Comparison of ENCODE assay signal across 2 cellular contexts in the genomic region with DNA sequence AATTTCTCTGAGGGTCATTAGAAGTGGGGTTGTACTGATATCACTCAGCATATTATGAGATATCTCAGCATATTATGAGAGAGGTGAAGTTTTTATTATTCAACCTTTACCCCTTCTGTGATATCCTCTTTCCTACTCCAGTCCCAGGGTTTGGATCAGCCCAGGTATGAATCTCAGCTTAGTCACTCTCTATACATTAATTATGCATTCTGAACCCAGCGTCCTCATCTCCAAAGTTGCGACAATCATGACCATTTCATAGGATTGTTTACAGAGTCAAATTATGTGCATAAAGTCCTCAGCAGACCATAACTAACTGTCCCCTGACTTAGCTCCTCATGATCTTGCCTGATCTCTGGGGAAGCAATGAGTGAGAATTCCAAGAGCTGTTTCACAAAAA.
TF ChIP-seq lines count a peak whose summit lies in the region.

No MANE protein-coding gene starts in this region.

TF ChIP-seq in GM23338, 12 proteins besides CTCF, POLR2A, EP300 and RAD21 (continues in another document):
- no peak for TF ChIP-seq CREB1 (CRISPR knock-in tag; IDR thresholded peaks at IDR 0.05; ENCODE audit: low read depth)
- no peak for TF ChIP-seq NANOG (IDR thresholded peaks at IDR 0.05; ENCODE audit: borderline replicate concordance)
- TF ChIP-seq ZNF331 (CRISPR knock-in tag; IDR thresholded peaks at IDR 0.05; ENCODE audit: low read depth): no peak
- TF ChIP-seq STAT1 (IDR thresholded peaks at IDR 0.05; ENCODE audit: unreplicated experiment): no peak
- TF ChIP-seq JUNB (IDR thresholded peaks at IDR 0.05; ENCODE audit: unreplicated experiment): no peak
- TF ChIP-seq, protein P1, sequence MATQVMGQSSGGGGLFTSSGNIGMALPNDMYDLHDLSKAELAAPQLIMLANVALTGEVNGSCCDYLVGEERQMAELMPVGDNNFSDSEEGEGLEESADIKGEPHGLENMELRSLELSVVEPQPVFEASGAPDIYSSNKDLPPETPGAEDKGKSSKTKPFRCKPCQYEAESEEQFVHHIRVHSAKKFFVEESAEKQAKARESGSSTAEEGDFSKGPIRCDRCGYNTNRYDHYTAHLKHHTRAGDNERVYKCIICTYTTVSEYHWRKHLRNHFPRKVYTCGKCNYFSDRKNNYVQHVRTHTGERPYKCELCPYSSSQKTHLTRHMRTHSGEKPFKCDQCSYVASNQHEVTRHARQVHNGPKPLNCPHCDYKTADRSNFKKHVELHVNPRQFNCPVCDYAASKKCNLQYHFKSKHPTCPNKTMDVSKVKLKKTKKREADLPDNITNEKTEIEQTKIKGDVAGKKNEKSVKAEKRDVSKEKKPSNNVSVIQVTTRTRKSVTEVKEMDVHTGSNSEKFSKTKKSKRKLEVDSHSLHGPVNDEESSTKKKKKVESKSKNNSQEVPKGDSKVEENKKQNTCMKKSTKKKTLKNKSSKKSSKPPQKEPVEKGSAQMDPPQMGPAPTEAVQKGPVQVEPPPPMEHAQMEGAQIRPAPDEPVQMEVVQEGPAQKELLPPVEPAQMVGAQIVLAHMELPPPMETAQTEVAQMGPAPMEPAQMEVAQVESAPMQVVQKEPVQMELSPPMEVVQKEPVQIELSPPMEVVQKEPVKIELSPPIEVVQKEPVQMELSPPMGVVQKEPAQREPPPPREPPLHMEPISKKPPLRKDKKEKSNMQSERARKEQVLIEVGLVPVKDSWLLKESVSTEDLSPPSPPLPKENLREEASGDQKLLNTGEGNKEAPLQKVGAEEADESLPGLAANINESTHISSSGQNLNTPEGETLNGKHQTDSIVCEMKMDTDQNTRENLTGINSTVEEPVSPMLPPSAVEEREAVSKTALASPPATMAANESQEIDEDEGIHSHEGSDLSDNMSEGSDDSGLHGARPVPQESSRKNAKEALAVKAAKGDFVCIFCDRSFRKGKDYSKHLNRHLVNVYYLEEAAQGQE (IDR thresholded peaks at IDR 0.05; ENCODE audit: unreplicated experiment): no peak
- TF ChIP-seq EZH2 (IDR thresholded peaks at IDR 0.05; ENCODE audit: low read depth, unreplicated experiment): no peak
- no peak for TF ChIP-seq ZNF462 (CRISPR knock-in tag; IDR thresholded peaks at IDR 0.05)
- no peak for TF ChIP-seq POLR2AphosphoS5 (IDR thresholded peaks at IDR 0.05; ENCODE audit: low read depth)
- TF ChIP-seq, protein P2, sequence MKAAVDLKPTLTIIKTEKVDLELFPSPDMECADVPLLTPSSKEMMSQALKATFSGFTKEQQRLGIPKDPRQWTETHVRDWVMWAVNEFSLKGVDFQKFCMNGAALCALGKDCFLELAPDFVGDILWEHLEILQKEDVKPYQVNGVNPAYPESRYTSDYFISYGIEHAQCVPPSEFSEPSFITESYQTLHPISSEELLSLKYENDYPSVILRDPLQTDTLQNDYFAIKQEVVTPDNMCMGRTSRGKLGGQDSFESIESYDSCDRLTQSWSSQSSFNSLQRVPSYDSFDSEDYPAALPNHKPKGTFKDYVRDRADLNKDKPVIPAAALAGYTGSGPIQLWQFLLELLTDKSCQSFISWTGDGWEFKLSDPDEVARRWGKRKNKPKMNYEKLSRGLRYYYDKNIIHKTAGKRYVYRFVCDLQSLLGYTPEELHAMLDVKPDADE (IDR thresholded peaks at IDR 0.05): no peak

TF ChIP-seq in H1, 55 proteins besides CTCF, POLR2A, EP300 and RAD21:
- TF ChIP-seq GABPA (IDR thresholded peaks at IDR 0.05; ENCODE audit: borderline replicate concordance, insufficient read depth, low read length) (no peak), RFX5 (IDR thresholded peaks at IDR 0.05; ENCODE audit: borderline replicate concordance, low read depth, low read length) (no peak), EGR1 (IDR thresholded peaks at IDR 0.05; ENCODE audit: borderline replicate concordance, low read depth, low read length) (no peak), HDAC2 (IDR thresholded peaks at IDR 0.05; ENCODE audit: borderline replicate concordance in 1 of 2, low read depth in 2 of 2, low read length in 2 of 2) (no peak), CHD2 (IDR thresholded peaks at IDR 0.05; ENCODE audit: low read length) (no peak), BRCA1 (IDR thresholded peaks at IDR 0.05; ENCODE audit: low read depth, low read length) (no peak), PHF8 (conservative IDR thresholded peaks at IDR 0.05; ENCODE audit: low read depth, low read length) (no peak), CBX5 (IDR thresholded peaks at IDR 0.05; ENCODE audit: low read depth, low read length) (no peak), USF2 (IDR thresholded peaks at IDR 0.05; ENCODE audit: low read length) (no peak), TAF1 (IDR thresholded peaks at IDR 0.05; ENCODE audit: low read depth, low read length) (no peak), BCL11A (IDR thresholded peaks at IDR 0.05; ENCODE audit: low read depth in 2 of 2, low read length in 2 of 2) (no peak), KDM1A (IDR thresholded peaks at IDR 0.05; ENCODE audit: borderline replicate concordance, low read length) (no peak), CHD1 (IDR thresholded peaks at IDR 0.05; ENCODE audit: low read depth, low read length) (no peak), SIX5 (IDR thresholded peaks at IDR 0.05; ENCODE audit: low read depth, low read length) (no peak), CBX8 (IDR thresholded peaks at IDR 0.05; ENCODE audit: borderline replicate concordance, low read depth, low read length) (no peak), CREB1 (IDR thresholded peaks at IDR 0.05) (no peak)
